ENCODE assay signal across 1 cellular context in genomic region chr9:116147821-116148220, GRCh38.
TF ChIP-seq lines count a peak whose summit lies in the region.

No MANE protein-coding gene starts in this region.

TF ChIP-seq in A549, 52 proteins besides CTCF, POLR2A, EP300 and RAD21 (continued from another document):
- TF ChIP-seq REST (IDR thresholded peaks at IDR 0.05) (no peak), HOXB13 (CRISPR knock-in tag; IDR thresholded peaks at IDR 0.05; ENCODE audit: low read depth) (no peak), PBX3 (IDR thresholded peaks at IDR 0.05) (no peak), ESRRA (IDR thresholded peaks at IDR 0.05; ENCODE audit: borderline replicate concordance, low read length) (no peak), CBX2 (IDR thresholded peaks at IDR 0.05; ENCODE audit: borderline replicate concordance, low read depth) (no peak), POLR2AphosphoS2 (conservative IDR thresholded peaks at IDR 0.05; ENCODE audit: low read length) (no peak), FOSL2 (IDR thresholded peaks at IDR 0.05) (no peak), FOSL2 (CRISPR knock-in tag; IDR thresholded peaks at IDR 0.05) (no peak), ATOH8 (CRISPR knock-in tag; IDR thresholded peaks at IDR 0.05; ENCODE audit: low read depth) (no peak), RFX5 (IDR thresholded peaks at IDR 0.05) (no peak), RNF2 (IDR thresholded peaks at IDR 0.05; ENCODE audit: borderline replicate concordance, low read depth) (no peak), TFCP2L1 (CRISPR knock-in tag; IDR thresholded peaks at IDR 0.05) (no peak), MAX (IDR thresholded peaks at IDR 0.05) (no peak)
